ENCODE assay signal across 19 cellular contexts in the genomic region with DNA sequence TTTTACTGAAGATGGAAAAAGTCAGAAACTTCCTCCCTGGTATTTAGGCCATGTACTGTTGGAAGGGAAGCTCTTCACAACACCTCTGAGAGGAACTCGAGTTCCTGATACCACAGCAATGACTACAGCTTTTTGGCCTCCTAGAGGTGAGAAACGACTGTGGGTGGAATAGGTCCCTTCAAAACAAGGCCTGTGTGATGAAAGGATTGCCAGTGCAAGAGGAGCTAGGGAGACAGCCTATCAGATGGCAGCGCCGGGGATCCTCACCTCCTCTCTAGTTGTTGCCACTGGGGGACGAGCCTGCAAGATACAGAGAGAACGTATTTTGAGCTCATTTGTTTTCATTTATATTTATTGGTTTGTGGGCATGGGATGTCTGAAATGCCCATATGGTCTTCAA.
"Had no signal": no experiment of that assay in that cellular context is flagged by ENCODE, and none has a peak within 500 bp of the region (broad histone marks: within the 10 kb centered on the region; RNA-seq: fewer than 3 reads in every experiment).

No MANE protein-coding gene starts in this region.

- H2AFZ ChIP-seq: hepatocyte had no signal

- H3K27ac ChIP-seq: colonic mucosa, esophagus muscularis mucosa, foreskin keratinocyte, gastroesophageal sphincter, heart left ventricle, hepatocyte, left ventricle myocardium inferior, lower lobe of right lung had no signal

- H3K4me2 ChIP-seq: hepatocyte had no signal

- H3K27ac Mint-ChIP-seq: dendritic cell treated with granulocyte-macrophage colony-stimulating factor and Interleukin-4, amounts not matched to agents 40 ng/mL and 50 ng/mL, for 4 days; effector memory CD8-positive, alpha-beta T cell; memory B cell; mesothelial cell of epicardium; naive B cell had no signal

- H3K27me3 ChIP-seq: colonic mucosa, gastroesophageal sphincter, heart left ventricle, hepatocyte had no signal

- H3K4me1 ChIP-seq: colonic mucosa, esophagus muscularis mucosa, foreskin keratinocyte, gastroesophageal sphincter, heart left ventricle, left ventricle myocardium inferior, lower lobe of right lung had no signal

- H3K36me3 Mint-ChIP-seq: memory B cell, mesothelial cell of epicardium, naive B cell had no signal

- H3K4me3 ChIP-seq: colonic mucosa, esophagus muscularis mucosa, gastroesophageal sphincter, heart left ventricle, hepatocyte, left ventricle myocardium inferior, lower lobe of right lung, mucosa of descending colon had no signal

- H3K4me1 Mint-ChIP-seq: memory B cell, mesothelial cell of epicardium, naive B cell had no signal

- H3K9me3 Mint-ChIP-seq: dendritic cell treated with granulocyte-macrophage colony-stimulating factor and Interleukin-4, amounts not matched to agents 40 ng/mL and 50 ng/mL, for 4 days; memory B cell had no signal

- H3K79me2 ChIP-seq: hepatocyte had no signal

- H3K4me3 Mint-ChIP-seq: dendritic cell treated with granulocyte-macrophage colony-stimulating factor and Interleukin-4, amounts not matched to agents 40 ng/mL and 50 ng/mL, for 4 days; effector memory CD8-positive, alpha-beta T cell; memory B cell; mesothelial cell of epicardium; naive B cell had no signal

- H3K9me3 ChIP-seq: colonic mucosa, esophagus muscularis mucosa, gastroesophageal sphincter, heart left ventricle, left ventricle myocardium inferior, lower lobe of right lung, mucosa of descending colon had no signal

- ATAC-seq: effector memory CD8-positive, alpha-beta T cell; foreskin keratinocyte; gastroesophageal sphincter; heart left ventricle; left colon; left lobe of liver; lower lobe of right lung; mucosa of descending colon had no signal

- H3K27me3 Mint-ChIP-seq: dendritic cell treated with granulocyte-macrophage colony-stimulating factor and Interleukin-4, amounts not matched to agents 40 ng/mL and 50 ng/mL, for 4 days had no signal

- DNase-seq: colonic mucosa; cortex of kidney; effector CD8-positive, alpha-beta T cell; effector memory CD8-positive, alpha-beta T cell; foreskin keratinocyte; heart left ventricle; hypothalamus; left colon; left ventricle myocardium inferior; lower lobe of right lung; mucosa of descending colon; naive B cell had no signal

- H3K36me3 ChIP-seq: colonic mucosa, esophagus muscularis mucosa, gastroesophageal sphincter, heart left ventricle, left ventricle myocardium inferior, lower lobe of right lung had no signal
